1 cellular context compared by ENCODE assay signal in genomic region chr2:200208041-200208440, GRCh38.
TF ChIP-seq lines count a peak whose summit lies in the region.

No MANE protein-coding gene starts in this region.

TF ChIP-seq in SK-N-SH treated with all-trans-retinoic acid at 6 μM for 48 hours, 23 proteins besides CTCF, POLR2A, EP300 and RAD21 (continued from another document):
- TF ChIP-seq CSRNP3 (CRISPR knock-in tag; IDR thresholded peaks at IDR 0.05): no peak
- TF ChIP-seq ZNF8 (CRISPR knock-in tag; IDR thresholded peaks at IDR 0.05): peak; percentile 98
- TF ChIP-seq CSDC2 (CRISPR knock-in tag; IDR thresholded peaks at IDR 0.05): no peak
- no peak for TF ChIP-seq ESRRG (CRISPR knock-in tag; IDR thresholded peaks at IDR 0.05)
- TF ChIP-seq ZFP30 (CRISPR knock-in tag; IDR thresholded peaks at IDR 0.05): no peak
- TF ChIP-seq POU6F1 (CRISPR knock-in tag; IDR thresholded peaks at IDR 0.05; ENCODE audit: borderline replicate concordance, low read depth): no peak
- no peak for TF ChIP-seq ISL1 (CRISPR knock-in tag; IDR thresholded peaks at IDR 0.05)
- peak; percentile 89 for TF ChIP-seq TCF4 (CRISPR knock-in tag; IDR thresholded peaks at IDR 0.05; ENCODE audit: borderline replicate concordance)
- no peak for TF ChIP-seq BACH2 (CRISPR knock-in tag; IDR thresholded peaks at IDR 0.05; ENCODE audit: borderline replicate concordance)
- no peak for TF ChIP-seq ZFP3 (CRISPR knock-in tag; IDR thresholded peaks at IDR 0.05)
- no peak for TF ChIP-seq PPARA (CRISPR knock-in tag; IDR thresholded peaks at IDR 0.05; ENCODE audit: borderline replicate concordance)
